Comparison of ENCODE assay signal across 20 cellular contexts in the genomic region with DNA sequence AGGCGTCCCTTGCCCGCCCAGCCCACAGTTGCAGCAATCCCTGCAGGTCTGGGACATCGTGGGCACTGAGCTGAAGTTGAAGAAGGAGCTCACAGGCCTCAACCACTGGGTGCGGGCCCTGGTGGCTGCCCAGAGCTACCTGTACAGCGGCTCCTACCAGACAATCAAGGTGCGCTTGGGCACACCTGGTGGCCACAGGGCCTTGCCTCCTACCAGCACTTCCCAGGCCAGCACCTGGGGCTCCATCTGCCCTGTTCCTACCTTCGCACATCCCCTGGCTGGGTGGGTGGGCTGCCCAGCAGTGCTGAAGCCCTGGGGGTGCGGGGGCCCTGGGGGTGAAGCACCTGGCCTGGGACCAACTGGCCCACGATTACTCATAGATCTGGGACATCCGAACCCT. TPM values are rescaled to one million over a fixed set of nuclear protein-coding genes. Genes with fewer than 3 reads are reported as not detected.
"Had no signal": no experiment of that assay in that cellular context is flagged by ENCODE, and none has a peak within 500 bp of the region (broad histone marks: within the 10 kb centered on the region; RNA-seq: fewer than 3 reads in every experiment).

No MANE protein-coding gene starts in this region.

- H3K4me2 ChIP-seq: SK-N-SH had no signal

- H3K9me3 ChIP-seq: MG63, SK-N-SH had no signal

- FAIRE-seq: RCC 7860 had no signal

- H3K27me3 ChIP-seq: MG63 had no signal

- DNase-seq: IMR-90, Karpas-422, KG1, MG63, NCI-H1092, NCI-H1436, NCI-H187, NCI-H2029, NCI-H2081 treated with DMSO at 0.1 percent for 48 hours, NCI-H2171, NCI-H226, NCI-H446, NCI-H510A, NCI-H524 treated with DMSO at 0.1 percent for 48 hours, NCI-H69, NCI-H774, RPMI8226, SHP77, SK-N-SH had no signal

- H3K9ac ChIP-seq: SK-N-SH had no signal

- H3K4me3 ChIP-seq: MG63 had no signal

RNA-seq across cellular contexts. Expression of a gene that starts 21.0 kb away (rescaled TPM):
- total RNA-seq: IMR-90 had no signal
